In the genomic region with DNA sequence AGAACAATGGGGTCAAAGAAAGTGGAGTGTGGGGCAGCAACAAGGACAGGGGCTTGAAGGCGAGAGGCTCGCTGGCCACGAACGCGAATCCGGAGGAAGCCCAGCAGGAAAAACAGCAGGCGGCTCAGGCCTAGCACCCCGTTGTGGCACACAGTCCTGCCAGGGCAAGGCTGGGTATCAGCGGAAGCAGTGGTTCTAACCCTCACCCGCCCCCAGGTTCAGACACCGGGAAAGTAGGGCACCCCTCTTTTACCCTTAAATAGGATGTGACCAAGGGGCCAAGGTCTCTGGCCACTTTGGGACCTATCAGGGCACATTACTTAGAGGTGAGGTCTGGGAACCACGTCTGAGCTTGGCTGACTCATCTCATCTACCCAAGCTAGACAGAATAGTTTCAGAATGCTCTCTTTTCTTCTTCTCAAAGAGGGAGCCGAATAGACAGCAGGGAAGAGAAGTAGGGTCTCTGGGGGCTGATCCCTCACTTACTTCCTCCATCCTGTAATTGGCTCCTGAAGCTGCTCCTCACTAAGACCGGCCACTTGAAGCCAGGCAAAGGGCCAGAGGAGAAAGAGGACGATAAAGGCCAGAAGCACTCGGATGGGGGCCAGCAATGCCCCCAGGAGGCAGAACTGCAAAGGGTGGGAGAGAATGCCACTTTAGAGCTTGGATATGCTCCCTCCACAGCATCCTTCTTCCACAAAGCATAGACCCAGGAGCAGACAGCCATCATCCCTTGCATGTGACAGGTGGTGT, we compare ENCODE assay signal across 8 cellular contexts. TPM values are rescaled to one million over a fixed set of nuclear protein-coding genes. Genes with fewer than 3 reads are reported as not detected.
DNase-seq lines count a peak whose midpoint lies in the region; ATAC-seq and TF ChIP-seq lines count a peak whose summit lies in the region.

No MANE protein-coding gene starts in this region.

- H3K9me3 Mint-ChIP-seq in activated T-cell treated with anti-CD3 and anti-CD28 coated beads, Interleukin-2, amount 50 U/mL, for 72 hours, result no peaks in the 10 kb centered on the region

- H3K4me1 ChIP-seq in hepatocyte (ENCODE audit: insufficient read depth) (peaks cover 11% of the 10 kb centered on the region), upper lobe of right lung (peaks cover 9% of the 10 kb centered on the region), prostate gland (replicated peaks) (no peaks in the 10 kb centered on the region)

- H3K27me3 Mint-ChIP-seq in activated T-cell treated with anti-CD3 and anti-CD28 coated beads, Interleukin-2, amount 50 U/mL, for 72 hours (ENCODE audit: low read depth), result no peaks in the 10 kb centered on the region

- ATAC-seq in activated T-cell treated with anti-CD3 and anti-CD28 coated beads, Interleukin-2, amount 50 U/mL, for 72 hours (replicated peaks in 1 of 2), result no peak
- ATAC-seq in upper lobe of right lung (no peak), sciatic nerve (no peak)

- peaks cover 2 to 11% of the 10 kb centered on the region in 2 donors for H3K36me3 Mint-ChIP-seq in activated T-cell treated with anti-CD3 and anti-CD28 coated beads, Interleukin-2, amount 50 U/mL, for 72 hours (ENCODE audit: insufficient read depth in 2 of 2)

- H3K4me3 ChIP-seq in hepatocyte (no peak overlapping the region), upper lobe of right lung (peak overlapping the region; percentile 98), prostate gland (no peak overlapping the region)

- H3K79me2 ChIP-seq in hepatocyte, result peaks cover 16% of the 10 kb centered on the region

- H3K4me2 ChIP-seq in hepatocyte, result peak overlapping the region; percentile 99

- no peaks in the 10 kb centered on the region for H3K27me3 ChIP-seq in hepatocyte
- H3K27me3 ChIP-seq in upper lobe of right lung, result no peaks in the 10 kb centered on the region
- no peaks in the 10 kb centered on the region for H3K27me3 ChIP-seq in prostate gland (replicated peaks; ENCODE audit: insufficient read depth)

- no peak for TF ChIP-seq POLR2A in prostate gland (IDR thresholded peaks at IDR 0.05)

- TF ChIP-seq CTCF in hepatocyte (IDR thresholded peaks at IDR 0.05; ENCODE audit: poor library complexity) (no peak), upper lobe of right lung (IDR thresholded peaks at IDR 0.05) (no peak), prostate gland (IDR thresholded peaks at IDR 0.05) (no peak)

- WGBS in hepatocyte (ENCODE audit: low lambda C conversion rate, missing lambda C conversion rate), result 89% methylated on average over 16 of the region's 16 CpGs
- WGBS in prostate gland, result 90% methylated on average over 16 of the region's 16 CpGs

- no peak overlapping the region for H2AFZ ChIP-seq in hepatocyte

- H3K27ac ChIP-seq in hepatocyte (peak overlapping the region; percentile 75), upper lobe of right lung (no peak overlapping the region), prostate gland (no peak overlapping the region)

- intact Hi-C loops in upper lobe of right lung (cut with DNase I), result no loop called here
- intact Hi-C loops in sciatic nerve (cut with DNase I), result no loop called here
- intact Hi-C loops in prostate gland (cut with DNase I), result no loop called here

- H3K9me3 ChIP-seq in hepatocyte (ENCODE audit: low read depth) (no peaks in the 10 kb centered on the region), upper lobe of right lung (no peaks in the 10 kb centered on the region), prostate gland (no peaks in the 10 kb centered on the region)

- H3K9me2 ChIP-seq in hepatocyte (replicated peaks; ENCODE audit: insufficient read depth), result no peaks in the 10 kb centered on the region

- peak; percentile 8 for DNase-seq in stimulated activated CD4-positive, alpha-beta T cell treated with anti-CD3 and anti-CD28 coated beads, Interleukin-4, amount 100 ng/mL, for 24 hours
- DNase-seq in stimulated activated CD4-positive, alpha-beta T cell treated with anti-CD3 and anti-CD28 coated beads, Interleukin-2, amount 100 ng/mL, for 24 hours, result no peak
- peak in 1 of 2 donors; percentile 20 for DNase-seq in activated T-cell treated with anti-CD3 and anti-CD28 coated beads, Interleukin-2, amount 50 U/mL, for 72 hours
- DNase-seq in hepatocyte (ENCODE audit: low spot score) (no peak), upper lobe of right lung (peak; percentile 52), sciatic nerve (ENCODE audit: low spot score) (no peak), NCI-H1417 (lab: John Stamatoyannopoulos, UW) (no peak), prostate gland (ENCODE audit: low spot score) (no peak)

- H3K4me1 Mint-ChIP-seq in activated T-cell treated with anti-CD3 and anti-CD28 coated beads, Interleukin-2, amount 50 U/mL, for 72 hours (ENCODE audit: low read depth), result peaks cover 39% of the 10 kb centered on the region

- H3K4me3 Mint-ChIP-seq in activated T-cell treated with anti-CD3 and anti-CD28 coated beads, Interleukin-2, amount 50 U/mL, for 72 hours, result peak overlapping the region; percentile 96

- H3K27ac Mint-ChIP-seq in activated T-cell treated with anti-CD3 and anti-CD28 coated beads, Interleukin-2, amount 50 U/mL, for 72 hours, result peak overlapping the region; percentile 56

- H4K20me1 ChIP-seq in hepatocyte (ENCODE audit: insufficient read depth, poor library complexity, severe bottlenecking), result no peaks in the 10 kb centered on the region

- H3K36me3 ChIP-seq in hepatocyte (replicated peaks; ENCODE audit: insufficient read depth, low read depth) (no peaks in the 10 kb centered on the region), upper lobe of right lung (peaks cover 6% of the 10 kb centered on the region), prostate gland (no peaks in the 10 kb centered on the region)

RNA-seq across cellular contexts. Expression of a gene that starts 1.7 kb away (rescaled TPM):
- total RNA-seq in activated T-cell treated with anti-CD3 and anti-CD28 coated beads, Interleukin-2, amount 50 U/mL, for 72 hours, result 10 to 100 TPM; 33.8 to 38.3 TPM
- total RNA-seq in hepatocyte (9.1 and 13.5 TPM in 2 replicates), upper lobe of right lung (31.5 TPM), sciatic nerve (69.0 TPM), prostate gland (10 to 100 TPM; 12.5 to 13.1 TPM)
- 22.1 and 35.7 TPM in 2 replicates for polyA plus RNA-seq in hepatocyte

RNA-seq across cellular contexts. Expression of a gene that starts 22.1 kb away (rescaled TPM):
- total RNA-seq in activated T-cell treated with anti-CD3 and anti-CD28 coated beads, Interleukin-2, amount 50 U/mL, for 72 hours, result not detected
- total RNA-seq in hepatocyte (not detected in 2 replicates), upper lobe of right lung (not detected), sciatic nerve (not detected), prostate gland (1 to 10 TPM in 1 of 2 donors, not detected in 1; 6.9 TPM)
- not detected in 2 replicates for polyA plus RNA-seq in hepatocyte

RNA-seq across cellular contexts. Expression of a gene that starts 22.3 kb away (rescaled TPM):
- total RNA-seq in activated T-cell treated with anti-CD3 and anti-CD28 coated beads, Interleukin-2, amount 50 U/mL, for 72 hours, result 100 to 1,000 TPM; 126 to 158 TPM
- 284 and 308 TPM in 2 replicates for total RNA-seq in hepatocyte
- 324 and 378 TPM in 2 replicates for polyA plus RNA-seq in hepatocyte
- 161 TPM for total RNA-seq in upper lobe of right lung
- 90.2 TPM for total RNA-seq in sciatic nerve
- 100 to 1,000 TPM; 130 to 141 TPM for total RNA-seq in prostate gland

RNA-seq across cellular contexts. Expression of a gene that starts 27.7 kb away (rescaled TPM):
- total RNA-seq in activated T-cell treated with anti-CD3 and anti-CD28 coated beads, Interleukin-2, amount 50 U/mL, for 72 hours, result 10 to 100 TPM; 25.0 to 31.3 TPM
- 12.2 and 13.1 TPM in 2 replicates for total RNA-seq in hepatocyte
- polyA plus RNA-seq in hepatocyte, result 5.9 and 7.4 TPM in 2 replicates
- total RNA-seq in upper lobe of right lung, result 44.9 TPM
- 28.8 TPM for total RNA-seq in sciatic nerve
- total RNA-seq in prostate gland, result 10 to 100 TPM; 10.2 to 36.8 TPM

Comparison
In these comparisons a context has a peak if more than half of its experiments do, and no peak if none do; other contexts are left out.
1. DNase-seq: peak in stimulated activated CD4-positive, alpha-beta T cell treated with anti-CD3 and anti-CD28 coated beads, Interleukin-4, amount 100 ng/mL, for 24 hours (single experiment) and upper lobe of right lung (single experiment); none in stimulated activated CD4-positive, alpha-beta T cell treated with anti-CD3 and anti-CD28 coated beads, Interleukin-2, amount 100 ng/mL, for 24 hours (0 of 2), hepatocyte (single experiment), sciatic nerve (single experiment), NCI-H1417 (0 of 3) and prostate gland (single experiment).